In genomic region chr14:100303179-100303578, GRCh38 we compare ENCODE assay signal across 1 cellular context.
TF ChIP-seq lines count a peak whose summit lies in the region.

No MANE protein-coding gene starts in this region.

TF ChIP-seq in K562, 482 proteins besides CTCF, POLR2A, EP300 and RAD21:
- TF ChIP-seq ZBTB7A (IDR thresholded peaks at IDR 0.05; ENCODE audit: borderline replicate concordance, control insufficient read depth, low read depth, low read length) (0 out of 2 replicates have a peak, but pooled peaks have one; percentile 17), TCF15 (CRISPR knock-in tag; IDR thresholded peaks at IDR 0.05) (no peak)
- TF ChIP-seq, protein P1, sequence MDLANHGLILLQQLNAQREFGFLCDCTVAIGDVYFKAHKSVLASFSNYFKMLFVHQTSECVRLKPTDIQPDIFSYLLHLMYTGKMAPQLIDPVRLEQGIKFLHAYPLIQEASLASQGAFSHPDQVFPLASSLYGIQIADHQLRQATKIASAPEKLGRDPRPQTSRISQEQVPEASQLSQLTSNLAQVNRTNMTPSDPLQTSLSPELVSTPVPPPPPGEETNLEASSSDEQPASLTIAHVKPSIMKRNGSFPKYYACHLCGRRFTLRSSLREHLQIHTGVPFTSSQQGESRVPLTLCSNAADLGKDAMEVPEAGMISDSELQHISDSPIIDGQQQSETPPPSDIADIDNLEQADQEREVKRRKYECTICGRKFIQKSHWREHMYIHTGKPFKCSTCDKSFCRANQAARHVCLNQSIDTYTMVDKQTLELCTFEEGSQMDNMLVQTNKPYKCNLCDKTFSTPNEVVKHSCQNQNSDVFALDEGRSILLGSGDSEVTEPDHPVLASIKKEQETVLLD (IDR thresholded peaks at IDR 0.05): peak; percentile 29; the same call in 1 of the 2 replicates
